In genomic region chr6:148497256-148497655, GRCh38 we compare ENCODE assay signal across 16 cellular contexts.
DNase-seq lines count a peak whose midpoint lies in the region; ATAC-seq and TF ChIP-seq lines count a peak whose summit lies in the region.
"Had no signal": no experiment of that assay in that cellular context is flagged by ENCODE, and none has a peak within 500 bp of the region (broad histone marks: within the 10 kb centered on the region; RNA-seq: fewer than 3 reads in every experiment).

No MANE protein-coding gene starts in this region.

- POLR2A ChIA-PET in A673 (lab: Charles Lee; ENCODE audit: low non-redundant PET) = no interaction called here

- H3K9me3 ChIP-seq in subcutaneous abdominal adipose tissue (ENCODE audit: control insufficient read depth in 5 of 5, low read length in 5 of 5) = no peaks in the 10 kb centered on the region
- no peaks in the 10 kb centered on the region for H3K9me3 ChIP-seq in A673 (ENCODE audit: low read depth, low read length, poor library complexity, severe bottlenecking)
- H3K9me3 ChIP-seq: lower lobe of right lung, neutrophil had no signal

- ATAC-seq in SK-N-SH treated with all-trans-retinoic acid at 6 μM for 48 hours (peak; percentile 72), HG02840 (IDR thresholded peaks at IDR 0.05; ENCODE audit: low FRiP score, unreplicated experiment) (no peak), HG02763 (IDR thresholded peaks at IDR 0.05; ENCODE audit: unreplicated experiment) (no peak)
- ATAC-seq: lower lobe of right lung had no signal

- H3K4me1 ChIP-seq in subcutaneous abdominal adipose tissue (ENCODE audit: control insufficient read depth in 5 of 5, insufficient read depth in 5 of 5, low read length in 5 of 5) (peaks cover 12 to 65% (median 60%) of the 10 kb centered on the region in 5 donors), A673 (ENCODE audit: insufficient read depth, low read length, poor library complexity, severe bottlenecking) (peaks cover 13% of the 10 kb centered on the region)

- BruUV-seq in A673 (replicated peaks; lab: Mats Ljungman, UMichigan) = no TSS peak

- no peaks in the 10 kb centered on the region for H3K36me3 ChIP-seq in subcutaneous abdominal adipose tissue (ENCODE audit: control insufficient read depth in 5 of 5, insufficient read depth in 5 of 5, low read length in 5 of 5)
- no peaks in the 10 kb centered on the region for H3K36me3 ChIP-seq in A673 (ENCODE audit: insufficient read depth, low read length, poor library complexity, severe bottlenecking)
- H3K36me3 ChIP-seq: lower lobe of right lung, neutrophil had no signal

- CTCF ChIA-PET in A673 (lab: Charles Lee) = no interaction called here

- H3K4me3 ChIP-seq in fibroblast of the aortic adventitia (ENCODE audit: low read depth, low read length) (no peak overlapping the region), subcutaneous abdominal adipose tissue (ENCODE audit: low read depth in 1 of 5, low read length in 5 of 5) (no peak overlapping the region), A673 (ENCODE audit: low read depth, low read length, poor library complexity, severe bottlenecking) (no peak overlapping the region)
- H3K4me3 ChIP-seq: lower lobe of right lung had no signal

- H3K9ac ChIP-seq in subcutaneous abdominal adipose tissue (ENCODE audit: low read length in 5 of 5) = peak overlapping the region in 1 of 5 donors; percentile 2

- DNase-seq in EH (ENCODE audit: low read depth) = peak; percentile 100
- peak; percentile 47 for DNase-seq in fibroblast of the aortic adventitia (ENCODE audit: low read depth)
- DNase-seq in cerebellar nuclear complex (lab: John Stamatoyannopoulos, UW) = no peak
- DNase-seq in A673 (ENCODE audit: low spot score) = no peak
- DNase-seq: activated CD4-positive, alpha-beta memory T cell treated with anti-CD3 and anti-CD28 coated beads for 36 hours; CD4-positive, alpha-beta T cell; hypothalamus; lower lobe of right lung; NCI-H1417 treated with DMSO at 0.1 percent for 48 hours; NCI-H526 treated with DMSO at 0.1 percent for 48 hours; stimulated activated CD4-positive, alpha-beta T cell treated with anti-CD3 and anti-CD28 coated beads, Interleukin-15, amount 100 ng/mL, for 24 hours had no signal

- intact Hi-C loops in A673 (cut with micrococcal nuclease; ENCODE audit: unreplicated experiment) = no loop called here

- no peak for TF ChIP-seq CTCF in fibroblast of the aortic adventitia (IDR thresholded peaks at IDR 0.05; ENCODE audit: insufficient read depth, low read length)
- TF ChIP-seq CTCF in A673 (conservative IDR thresholded peaks at IDR 0.05; ENCODE audit: low read depth, low read length) = no peak

- H3K27me3 ChIP-seq in subcutaneous abdominal adipose tissue (ENCODE audit: control insufficient read depth in 5 of 5, insufficient read depth in 4 of 5, low read length in 5 of 5) (no peaks in the 10 kb centered on the region), A673 (replicated peaks; ENCODE audit: insufficient read depth, low read depth, low read length, poor library complexity) (no peaks in the 10 kb centered on the region)
- H3K27me3 ChIP-seq: neutrophil had no signal

- H3K27ac ChIP-seq in subcutaneous abdominal adipose tissue (ENCODE audit: low read depth, low read length) (peak overlapping the region; percentile 99), A673 (ENCODE audit: low read depth, low read length, poor library complexity, severe bottlenecking) (no peak overlapping the region)
- H3K27ac ChIP-seq: lower lobe of right lung, neutrophil had no signal

TF ChIP-seq in SK-N-SH treated with all-trans-retinoic acid at 6 μM for 48 hours, 23 proteins besides CTCF, POLR2A, EP300 and RAD21:
- TF ChIP-seq TOX (CRISPR knock-in tag; IDR thresholded peaks at IDR 0.05; ENCODE audit: borderline replicate concordance) = peak; percentile 14; the same call in 1 of the 2 replicates
- TF ChIP-seq ESRRG (CRISPR knock-in tag; IDR thresholded peaks at IDR 0.05) = no peak
TF ChIP-seq in SK-N-SH treated with all-trans-retinoic acid at 6 μM for 48 hours: peak in this region for 1.

Comparison
In these comparisons a context has a peak if more than half of its experiments do, and no peak if none do; other contexts are left out.
1. DNase-seq: peak in EH (single experiment) and fibroblast of the aortic adventitia (single experiment); none in cerebellar nuclear complex (0 of 2) and A673 (single experiment).